ENCODE assay signal across 9 cellular contexts in the genomic region with DNA sequence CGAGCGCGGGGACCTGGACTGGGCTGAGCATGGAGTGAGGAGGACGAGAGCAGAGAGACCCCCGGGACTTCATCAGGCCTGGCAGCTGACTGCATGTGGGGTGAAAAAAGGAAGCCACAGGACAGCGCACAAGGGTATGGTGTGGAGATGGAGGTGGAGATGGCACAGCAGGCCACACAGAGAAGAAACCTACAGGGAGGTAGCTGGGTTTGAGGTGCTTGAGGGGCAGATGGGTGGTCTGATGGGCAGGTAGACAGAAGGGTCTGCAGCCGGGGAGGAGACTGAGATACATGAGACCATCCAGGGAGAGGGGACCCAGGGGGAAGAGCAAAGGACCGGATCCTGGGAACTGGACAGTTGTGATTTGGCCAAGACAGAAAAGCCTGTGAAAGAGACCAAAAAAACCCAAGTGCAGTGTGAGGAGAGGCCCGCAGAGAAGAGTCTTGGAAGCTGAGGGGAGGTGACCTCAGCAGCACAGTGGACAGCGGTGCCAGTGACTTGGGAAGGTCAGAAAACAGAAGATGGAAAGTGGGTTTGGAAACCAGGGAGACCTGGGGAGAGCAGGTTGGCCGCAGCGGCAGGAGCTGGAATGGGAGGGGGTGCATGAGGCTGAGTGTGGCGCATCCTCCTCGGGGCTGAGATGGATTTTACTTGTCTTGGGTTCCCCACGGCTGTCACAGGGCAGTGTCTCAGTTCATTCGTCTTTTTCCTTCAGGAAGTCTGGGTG. TPM values are rescaled to one million over a fixed set of nuclear protein-coding genes. Genes with fewer than 3 reads are reported as not detected.
DNase-seq lines count a peak whose midpoint lies in the region; ATAC-seq and TF ChIP-seq lines count a peak whose summit lies in the region.
"Had no signal": no experiment of that assay in that cellular context is flagged by ENCODE, and none has a peak within 500 bp of the region (broad histone marks: within the 10 kb centered on the region; RNA-seq: fewer than 3 reads in every experiment).

No MANE protein-coding gene starts in this region.

- no peaks in the 10 kb centered on the region for H3K36me3 Mint-ChIP-seq in Calu3 (ENCODE audit: insufficient read depth, unreplicated experiment)

- H3K9ac ChIP-seq in NT2/D1 (ENCODE audit: insufficient read length, low read depth) (peak overlapping the region; percentile 79), neuronal stem cell (ENCODE audit: low read depth, low read length, poor library complexity) (peak overlapping the region; percentile 85)

- H3K27ac ChIP-seq in A673 (ENCODE audit: low read depth, low read length, poor library complexity, severe bottlenecking) (no peak overlapping the region), neuronal stem cell (replicated peaks; ENCODE audit: low read length) (no peak overlapping the region)

- H2AFZ ChIP-seq in neuronal stem cell (ENCODE audit: low read length): peak overlapping the region; percentile 93

- no peak overlapping the region for H2BK120ac ChIP-seq in neuronal stem cell (ENCODE audit: low read depth, low read length)

- intact Hi-C loops in A673 (cut with micrococcal nuclease; ENCODE audit: unreplicated experiment) (no loop called here), Calu3 (cut with micrococcal nuclease; ENCODE audit: unreplicated experiment) (no loop called here)

- peak overlapping the region; percentile 27 for H2BK5ac ChIP-seq in neuronal stem cell (ENCODE audit: low read length)

- H3K36me3 ChIP-seq in A673 (ENCODE audit: insufficient read depth, low read length, poor library complexity, severe bottlenecking) (no peaks in the 10 kb centered on the region), NT2/D1 (ENCODE audit: insufficient read depth, insufficient read length, low read length) (peaks cover 25% of the 10 kb centered on the region), neuronal stem cell (replicated peaks in 1 of 2; ENCODE audit: control insufficient read depth in 2 of 2, insufficient read depth in 2 of 2, low read length in 2 of 2) (peaks cover 3 to 17% of the 10 kb centered on the region in 2 donors)

- BruUV-seq in A673 (replicated peaks; lab: Mats Ljungman, UMichigan): no TSS peak
- no TSS peak for BruUV-seq in Calu3 (replicated peaks; lab: Mats Ljungman, UMichigan)

- H3K27me3 ChIP-seq in A673 (replicated peaks; ENCODE audit: insufficient read depth, low read depth, low read length, poor library complexity) (no peaks in the 10 kb centered on the region), NT2/D1 (ENCODE audit: insufficient read depth, insufficient read length) (no peaks in the 10 kb centered on the region), neuronal stem cell (ENCODE audit: control insufficient read depth in 3 of 3, insufficient read depth in 3 of 3, low read depth in 1 of 3, low read length in 3 of 3) (peaks cover 0 to 24% (median 2%) of the 10 kb centered on the region in 3 experiments)

- H3K4me3 ChIP-seq in A673 (ENCODE audit: low read depth, low read length, poor library complexity, severe bottlenecking): peak overlapping the region; percentile 19
- peak overlapping the region; percentile 71 for H3K4me3 ChIP-seq in NT2/D1 (ENCODE audit: insufficient read length, low read depth)
- H3K4me3 ChIP-seq in fibroblast of mammary gland (ENCODE audit: control insufficient read depth, low read depth, low read length): peak overlapping the region; percentile 51
- H3K4me3 ChIP-seq in neuronal stem cell (ENCODE audit: low read length in 2 of 2): peak overlapping the region; percentile 53 to 85

- peak overlapping the region; percentile 56 for H3K23ac ChIP-seq in neuronal stem cell (ENCODE audit: low read depth, low read length, poor library complexity)

- H3K4me2 ChIP-seq in neuronal stem cell (ENCODE audit: insufficient read depth, low read length, poor library complexity, severe bottlenecking): peak overlapping the region; percentile 74

- H3K4me3 Mint-ChIP-seq in Calu3 (ENCODE audit: low read depth, unreplicated experiment): no peak overlapping the region

- peak overlapping the region; percentile 59 for H2AK5ac ChIP-seq in neuronal stem cell (ENCODE audit: low read depth, low read length)

- no peak overlapping the region for H2BK12ac ChIP-seq in neuronal stem cell (ENCODE audit: low read length)

- no peak for ATAC-seq in HG02970 (IDR thresholded peaks at IDR 0.05; ENCODE audit: low FRiP score, unreplicated experiment)

- H3K14ac ChIP-seq in neuronal stem cell (ENCODE audit: low read length): no peak overlapping the region

- CTCF ChIA-PET in A673 (lab: Charles Lee) (no interaction called here), Calu3 (lab: Charles Lee) (interaction anchor here (0.7 to 1.1 kb wide), 4 partner anchors 49 to 300 kb away, joined by 3 to 4 read pairs (median 3); no protein-coding TSS in a partner anchor)

- TF ChIP-seq CTCF in A673 (conservative IDR thresholded peaks at IDR 0.05; ENCODE audit: low read depth, low read length): no peak
- no peak for TF ChIP-seq CTCF in fibroblast of mammary gland (conservative IDR thresholded peaks at IDR 0.05; ENCODE audit: control insufficient read depth, insufficient read depth, low read depth, low read length)
- no peak for TF ChIP-seq CTCF in Calu3 (IDR thresholded peaks at IDR 0.05; ENCODE audit: unreplicated experiment)

- no peaks in the 10 kb centered on the region for H3K9me3 Mint-ChIP-seq in Calu3 (ENCODE audit: low read depth, unreplicated experiment)

- POLR2A ChIA-PET in A673 (lab: Charles Lee; ENCODE audit: low non-redundant PET): no interaction called here

- no CpG with 5 or more reads among the region's 16 CpGs for WGBS in neuronal stem cell (ENCODE audit: extremely low coverage in 2 of 2, insufficient read length in 2 of 2, insufficient replicate concordance in 1 of 2), 2 donors

- peak overlapping the region; percentile 34 for H4K91ac ChIP-seq in neuronal stem cell (ENCODE audit: low read depth, low read length, poor library complexity)

- no peaks in the 10 kb centered on the region for H3K79me1 ChIP-seq in neuronal stem cell (ENCODE audit: low read depth, low read length)

- H3K27me3 Mint-ChIP-seq in Calu3 (ENCODE audit: unreplicated experiment): peaks cover 100% of the 10 kb centered on the region

- H3K9me3 ChIP-seq in A673 (ENCODE audit: low read depth, low read length, poor library complexity, severe bottlenecking): no peaks in the 10 kb centered on the region
- H3K9me3 ChIP-seq in NT2/D1 (ENCODE audit: insufficient read depth, low read length): no peaks in the 10 kb centered on the region
- no peaks in the 10 kb centered on the region for H3K9me3 ChIP-seq in neuronal stem cell (replicated peaks in 1 of 2; ENCODE audit: control insufficient read depth in 2 of 2, insufficient read depth in 1 of 2, low read depth in 1 of 2, low read length in 2 of 2)

- H3K4me1 ChIP-seq in A673 (ENCODE audit: insufficient read depth, low read length, poor library complexity, severe bottlenecking) (no peaks in the 10 kb centered on the region), NT2/D1 (ENCODE audit: insufficient read depth, insufficient read length) (peaks cover 3% of the 10 kb centered on the region), neuronal stem cell (ENCODE audit: control insufficient read depth in 2 of 2, insufficient read depth in 1 of 2, low read depth in 1 of 2, low read length in 2 of 2) (peaks cover 0 to 5% of the 10 kb centered on the region in 2 donors)

- no peak overlapping the region for H3K4ac ChIP-seq in neuronal stem cell (ENCODE audit: low read length)

- peak overlapping the region; percentile 50 for H2BK15ac ChIP-seq in neuronal stem cell (ENCODE audit: low read length)

- peak overlapping the region; percentile 94 for H3K18ac ChIP-seq in neuronal stem cell (ENCODE audit: low read length)

- DNase-seq in A673 (ENCODE audit: low spot score) (no peak), NT2/D1 (ENCODE audit: low read depth, low spot score) (no peak), fibroblast of mammary gland (ENCODE audit: low read depth) (no peak), neuronal stem cell (ENCODE audit: low spot score) (no peak), HuH-7.5 (ENCODE audit: low spot score) (no peak), NCI-H2171 treated with DMSO at 0.1 percent for 48 hours (lab: John Stamatoyannopoulos, UW) (no peak), Calu3 (no peak)
- DNase-seq: stimulated activated CD8-positive, alpha-beta memory T cell treated with anti-CD3 and anti-CD28 coated beads, Interleukin-4, amount 100 ng/mL, for 48 hours had no signal

- no peaks in the 10 kb centered on the region for H3K4me1 Mint-ChIP-seq in Calu3 (ENCODE audit: low read depth, unreplicated experiment)

- H4K8ac ChIP-seq in neuronal stem cell (ENCODE audit: low read depth, low read length): no peak overlapping the region

- no peak overlapping the region for H3K27ac Mint-ChIP-seq in Calu3 (ENCODE audit: unreplicated experiment)

RNA-seq across cellular contexts. Expression of gene HLA-DPB1, which starts 5.5 kb away (rescaled TPM):
- total RNA-seq in A673 (2021): 2.3 and 2.7 TPM in 2 replicates
- 45.7 TPM for polyA plus RNA-seq in neuronal stem cell (2013, experiment 1 of 2)
- 42.1 TPM for polyA plus RNA-seq in neuronal stem cell (2013, experiment 2 of 2)
- total RNA-seq in Calu3 (2022): 12.0 and 18.3 TPM in 2 replicates

RNA-seq across cellular contexts. Expression of gene HLA-DPA1, which starts 7.8 kb away (rescaled TPM):
- total RNA-seq in A673 (2021) (0.35 and 0.43 TPM in 2 replicates), Calu3 (2022) (29.2 and 46.4 TPM in 2 replicates)
- polyA plus RNA-seq in neuronal stem cell (2013, experiment 1 of 2): 2.2 TPM
- polyA plus RNA-seq in neuronal stem cell (2013, experiment 2 of 2): 2.2 TPM

Comparison
In these comparisons a context has a peak if more than half of its experiments do, and no peak if none do; other contexts are left out.
1. H3K4me3 ChIP-seq: peak in every context shown above with its lines; median percentile 71 in NT2/D1; 69 in neuronal stem cell; 51 in fibroblast of mammary gland; 19 in A673.
2. RNA of gene HLA-DPA1, which starts 7.8 kb away (total RNA-seq): 29.2 to 46.4 TPM in Calu3; 0.35 to 0.43 TPM in A673; every median in the first group is over 10 times any median in the second.